ENCODE assay signal across 25 cellular contexts in the genomic region with DNA sequence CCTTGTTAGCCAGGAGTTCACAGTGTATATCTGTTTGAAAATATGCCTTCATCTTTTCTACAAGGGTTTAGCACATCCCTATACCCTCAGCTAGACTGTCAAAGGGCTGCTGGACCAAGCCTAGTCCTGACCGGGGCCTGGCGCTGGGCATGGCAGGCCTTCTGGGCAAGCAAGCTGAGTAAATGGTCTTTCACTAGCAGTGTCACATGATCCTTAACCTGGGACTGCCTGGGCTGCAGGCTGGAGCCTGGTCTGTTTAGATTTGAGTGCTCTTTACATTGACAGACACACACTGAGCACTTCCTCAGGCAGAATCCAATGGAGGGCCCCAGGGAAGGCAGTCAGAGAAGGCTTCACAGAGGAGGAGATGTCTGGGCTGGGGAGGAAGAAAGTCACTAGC. TPM values are rescaled to one million over a fixed set of nuclear protein-coding genes. Genes with fewer than 3 reads are reported as not detected.
A peak's percentile ranks its signal among the peaks of the same experiment; 100 is the strongest.
DNase-seq lines count a peak whose midpoint lies in the region; ATAC-seq, FAIRE-seq and TF ChIP-seq lines count a peak whose summit lies in the region.
"Had no signal": no experiment of that assay in that cellular context is flagged by ENCODE, and none has a peak within 500 bp of the region (broad histone marks: within the 10 kb centered on the region; RNA-seq: fewer than 3 reads in every experiment).

No MANE protein-coding gene starts in this region.

- H3K4me3 Mint-ChIP-seq in activated naive CD4-positive, alpha-beta T cell treated with anti-CD3 and anti-CD28 coated beads, Interleukin-2, amount 50 U/mL, for 24 hours: no peak overlapping the region
- no peak overlapping the region for H3K4me3 Mint-ChIP-seq in activated naive CD4-positive, alpha-beta T cell treated with anti-CD3 and anti-CD28 coated beads, Interleukin-2, amount 10 ng/mL, durations not matched to agents 7 days and 5 days
- H3K4me3 Mint-ChIP-seq: natural killer cell treated with Interleukin-12 subunit alpha and Interleukin-12 subunit beta and Interleukin-15 and Interleukin-18, amount 100 ng/mL, for 72 hours had no signal

- H3K4me1 Mint-ChIP-seq in activated naive CD4-positive, alpha-beta T cell treated with anti-CD3 and anti-CD28 coated beads, Interleukin-2, amount 50 U/mL, for 24 hours: peaks cover 28% of the 10 kb centered on the region
- H3K4me1 Mint-ChIP-seq in activated naive CD4-positive, alpha-beta T cell treated with anti-CD3 and anti-CD28 coated beads, Interleukin-2, amount 10 ng/mL, durations not matched to agents 7 days and 5 days: peaks cover 10% of the 10 kb centered on the region

- no peaks in the 10 kb centered on the region for H3K9me3 Mint-ChIP-seq in activated naive CD4-positive, alpha-beta T cell treated with anti-CD3 and anti-CD28 coated beads, Interleukin-2, amount 50 U/mL, for 24 hours
- no peaks in the 10 kb centered on the region for H3K9me3 Mint-ChIP-seq in activated naive CD4-positive, alpha-beta T cell treated with anti-CD3 and anti-CD28 coated beads, Interleukin-2, amount 10 ng/mL, durations not matched to agents 7 days and 5 days
- H3K9me3 Mint-ChIP-seq: natural killer cell treated with Interleukin-12 subunit alpha and Interleukin-12 subunit beta and Interleukin-15 and Interleukin-18, amount 100 ng/mL, for 72 hours had no signal

- H3K27ac Mint-ChIP-seq in activated naive CD4-positive, alpha-beta T cell treated with anti-CD3 and anti-CD28 coated beads, Interleukin-2, amount 50 U/mL, for 24 hours: peak overlapping the region; percentile 88
- H3K27ac Mint-ChIP-seq in activated naive CD4-positive, alpha-beta T cell treated with anti-CD3 and anti-CD28 coated beads, Interleukin-2, amount 10 ng/mL, durations not matched to agents 7 days and 5 days: no peak overlapping the region

- H3K36me3 Mint-ChIP-seq in activated naive CD4-positive, alpha-beta T cell treated with anti-CD3 and anti-CD28 coated beads, Interleukin-2, amount 50 U/mL, for 24 hours: peaks cover 6% of the 10 kb centered on the region
- H3K36me3 Mint-ChIP-seq in activated naive CD4-positive, alpha-beta T cell treated with anti-CD3 and anti-CD28 coated beads, Interleukin-2, amount 10 ng/mL, durations not matched to agents 7 days and 5 days: peaks cover 75% of the 10 kb centered on the region

- H2AFZ ChIP-seq in K562 (ENCODE audit: low read depth, low read length): no peak overlapping the region

- 96% methylated on average over 2 of the region's 2 CpGs for WGBS in K562 (ENCODE audit: insufficient coverage, low coverage, missing lambda C conversion rate)

- TF ChIP-seq RAD21 in K562 (CRISPR knock-in tag; conservative IDR thresholded peaks at IDR 0.05 in 1 of 2, IDR thresholded peaks at IDR 0.05 in 1 of 2): no peak

- no peak for TF ChIP-seq CTCF in K562 (IDR thresholded peaks at IDR 0.05 in 2 of 3, conservative IDR thresholded peaks at IDR 0.05 in 1 of 3; ENCODE audit: insufficient read depth in 2 of 3, low read depth in 1 of 3, low read length in 3 of 3)
- TF ChIP-seq CTCF in gastrocnemius medialis (IDR thresholded peaks at IDR 0.05 in 4 of 5, conservative IDR thresholded peaks at IDR 0.05 in 1 of 5): no peak
- no peak for TF ChIP-seq CTCF in WERI-Rb-1 (IDR thresholded peaks at IDR 0.05; ENCODE audit: low read depth, low read length)

- H3K4me3 ChIP-seq in K562: no peak overlapping the region
- H3K4me3 ChIP-seq in gastrocnemius medialis: no peak overlapping the region
- H3K4me3 ChIP-seq in WERI-Rb-1 (ENCODE audit: low read depth, low read length): no peak overlapping the region
- H3K4me3 ChIP-seq: BLaER1 treated with 17β-estradiol and CSF1 and Interleukin-3, amounts not matched to agents 10 nM and 100 nM; skin epidermis; vagina had no signal

- H3K27ac ChIP-seq in K562 (ENCODE audit: extremely low read depth, low read depth, low read length) (no peak overlapping the region), gastrocnemius medialis (peak overlapping the region; percentile 47 to 70 (median 56)), WERI-Rb-1 (no peak overlapping the region)
- H3K27ac ChIP-seq: BLaER1 treated with 17β-estradiol and CSF1 and Interleukin-3, amounts not matched to agents 10 nM and 100 nM; HL-60; vagina had no signal

- no TSS peak for BruUV-seq in K562 (replicated peaks; lab: Mats Ljungman, UMichigan)

- no peak for FAIRE-seq in K562 (lab: Jason Lieb, UNC)
- FAIRE-seq: bronchial epithelial cell, kidney had no signal

- no peak overlapping the region for H3K4me2 ChIP-seq in K562 (ENCODE audit: insufficient read depth, low read length)
- H3K4me2 ChIP-seq: BLaER1 treated with 17β-estradiol and CSF1 and Interleukin-3, amounts not matched to agents 10 nM and 100 nM had no signal

- no peak for TF ChIP-seq EP300 in K562 (IDR thresholded peaks at IDR 0.05; ENCODE audit: low read length)

- TF ChIP-seq POLR2A in K562 (conservative IDR thresholded peaks at IDR 0.05) (no peak), gastrocnemius medialis (IDR thresholded peaks at IDR 0.05) (no peak)

- POLR2A ChIA-PET in K562 (lab: Yijun Ruan, JAX): interaction anchor here (0.6 to 1.4 kb wide), 4 partner anchors 10 to 169 kb away, joined by 3 to 5 read pairs (median 4); no protein-coding TSS in a partner anchor

- H3K4me1 ChIP-seq in K562 (replicated peaks in 1 of 2; ENCODE audit: control insufficient read depth in 2 of 2, insufficient read depth in 2 of 2, low read length in 2 of 2) (no peaks in the 10 kb centered on the region), gastrocnemius medialis (peaks cover 31 to 38% of the 10 kb centered on the region in 2 donors)

- H3K27me3 ChIP-seq in K562 (ENCODE audit: control insufficient read depth in 2 of 2, insufficient read depth in 2 of 2, low read length in 2 of 2) (no peaks in the 10 kb centered on the region), gastrocnemius medialis (no peaks in the 10 kb centered on the region), WERI-Rb-1 (ENCODE audit: insufficient read depth, low read depth, severe bottlenecking) (no peaks in the 10 kb centered on the region)
- H3K27me3 ChIP-seq: BLaER1 treated with 17β-estradiol and CSF1 and Interleukin-3, amounts not matched to agents 10 nM and 100 nM; vagina had no signal

- H3K9me3 ChIP-seq in K562 (replicated peaks; ENCODE audit: control insufficient read depth, insufficient read depth, low read depth, low read length) (no peaks in the 10 kb centered on the region), gastrocnemius medialis (no peaks in the 10 kb centered on the region), WERI-Rb-1 (ENCODE audit: severe bottlenecking) (no peaks in the 10 kb centered on the region)
- H3K9me3 ChIP-seq: BLaER1 treated with 17β-estradiol and CSF1 and Interleukin-3, amounts not matched to agents 10 nM and 100 nM; vagina had no signal

- CTCF ChIA-PET in activated naive CD4-positive, alpha-beta T cell treated with anti-CD3 and anti-CD28 coated beads, Interleukin-2, amount 10 ng/mL, durations not matched to agents 7 days and 5 days (lab: Charles Lee): interaction anchor here (1.9 kb wide), 1 partner anchor 22 kb away, joined by 5 read pairs; no protein-coding TSS in a partner anchor
- CTCF ChIA-PET in K562 (lab: Yijun Ruan, JAX; ENCODE audit: low intra/inter-chr PET ratio): no interaction called here

- H3K27me3 Mint-ChIP-seq in activated naive CD4-positive, alpha-beta T cell treated with anti-CD3 and anti-CD28 coated beads, Interleukin-2, amount 50 U/mL, for 24 hours: no peaks in the 10 kb centered on the region
- no peaks in the 10 kb centered on the region for H3K27me3 Mint-ChIP-seq in activated naive CD4-positive, alpha-beta T cell treated with anti-CD3 and anti-CD28 coated beads, Interleukin-2, amount 10 ng/mL, durations not matched to agents 7 days and 5 days
- H3K27me3 Mint-ChIP-seq: natural killer cell treated with Interleukin-12 subunit alpha and Interleukin-12 subunit beta and Interleukin-15 and Interleukin-18, amount 100 ng/mL, for 72 hours had no signal

- in situ Hi-C loops in K562 (cut with MboI): loop anchor here (5.0 kb wide), 1 partner anchor 82 kb away; no protein-coding TSS in a partner anchor
- in situ Hi-C loops in gastrocnemius medialis (cut with MboI; ENCODE audit: low sequenced_read_pairs in 4 of 4): loop anchor here in 3 of 4 donors (5.0 kb wide), 1 partner anchor 82 kb away; no protein-coding TSS in a partner anchor

- ATAC-seq in K562 (no peak), gastrocnemius medialis (no peak)
- ATAC-seq: natural killer cell treated with Interleukin-12 subunit alpha and Interleukin-12 subunit beta and Interleukin-15 and Interleukin-18, amount 100 ng/mL, for 72 hours had no signal

- peaks cover 87% of the 10 kb centered on the region for H3K36me3 ChIP-seq in K562 (ENCODE audit: control insufficient read depth, insufficient read depth, low read length)
- peaks cover 0 to 89% of the 10 kb centered on the region in 2 donors for H3K36me3 ChIP-seq in gastrocnemius medialis
- peaks cover 69% of the 10 kb centered on the region for H3K36me3 ChIP-seq in WERI-Rb-1

- H3K9me1 ChIP-seq in K562 (ENCODE audit: control insufficient read depth, insufficient read depth, low read length): no peaks in the 10 kb centered on the region

- peaks cover 25% of the 10 kb centered on the region for H4K20me1 ChIP-seq in K562 (replicated peaks; ENCODE audit: control insufficient read depth, insufficient read depth, low read length)

- DNase-seq in activated naive CD4-positive, alpha-beta T cell treated with anti-CD3 and anti-CD28 coated beads, Interleukin-2, amount 10 ng/mL, durations not matched to agents 7 days and 5 days: no peak
- DNase-seq in K562 (ENCODE audit: extremely low read depth in 1 of 4, low spot score in 3 of 4) (no peak), gastrocnemius medialis (no peak), islet precursor cell (no peak), WERI-Rb-1 (no peak)
- DNase-seq: DMS 273 treated with DMSO at 0.1 percent for 48 hours; erythroblast; foreskin melanocyte; IMR-90; kidney; mesenchymal stem cell; NCI-H146; NCI-H2171 treated with DMSO at 0.1 percent for 48 hours; NCI-H748 treated with DMSO at 0.1 percent for 48 hours; OCI-M1; Right ventricle myocardium superior; stimulated activated CD4-positive, alpha-beta T cell treated with anti-CD3 and anti-CD28 coated beads, Interleukin-2, amount 100 ng/mL, for 48 hours; SW 1271 had no signal

- intact Hi-C loops in K562 (cut with micrococcal nuclease) (no loop called here), gastrocnemius medialis (cut with DNase I; ENCODE audit: low total_unique reads) (no loop called here)

- no peak overlapping the region for H3K9ac ChIP-seq in K562 (ENCODE audit: insufficient read depth in 1 of 2, low read depth in 2 of 2, low read length in 2 of 2)
- H3K9ac ChIP-seq: BLaER1 treated with 17β-estradiol and CSF1 and Interleukin-3, amounts not matched to agents 10 nM and 100 nM had no signal

- peaks cover 14% of the 10 kb centered on the region for H3K79me2 ChIP-seq in K562 (ENCODE audit: control insufficient read depth, insufficient read depth, low read length)

RNA-seq across cellular contexts. Expression of a gene that starts 6.9 kb away (rescaled TPM):
- 1.2 and 1.3 TPM in 2 replicates for total RNA-seq in K562 (2011; cell fraction: chromatin; rRNA removed; ENCODE audit: low replicate concordance)
- 0.39 and 0.83 TPM in 2 replicates for total RNA-seq in K562 (2011; cell fraction: nucleolus; rRNA removed)
- total RNA-seq in K562 (2011; cell fraction: nucleoplasm; rRNA removed): 1.1 and 1.5 TPM in 2 replicates
- total RNA-seq in K562 (2014; rRNA removed) (0.05 and 0.24 TPM in 2 replicates), K562 (2014; rRNA removed; fragmentation: Illumina TruSeq; extraction: Trizol) (0.16 and 0.22 TPM in 2 replicates), K562 (2015; rRNA removed; fragmentation: Illumina TruSeq; extraction: Trizol) (0.25 and 0.34 TPM in 2 replicates), K562 (2021) (0.27 and 0.33 TPM in 2 replicates), gastrocnemius medialis (10 to 100 TPM in 1 of 4 donors, 1 to 10 TPM in 2, under 1 TPM in 1; 0.78 to 22.7 (median 4.3) TPM)
- polyA plus RNA-seq in K562 (2011; rRNA removed) (0.17 and 0.24 TPM in 2 replicates), K562 (2014; fragmentation: Illumina TruSeq; extraction: Trizol) (0.39 TPM in 2 replicates), K562 (2014; fragmentation: Nextera tagmentation; extraction: Ambion mirVana) (under 1 TPM; 0.24 to 0.36 TPM), K562 (2014; rRNA removed) (1.5 TPM in 1 of 2 replicates, not detected in the other)
- polyA plus RNA-seq in K562 (2011; cell fraction: cytosol; rRNA removed): 0.10 and 0.18 TPM in 2 replicates
- 0.55 and 0.97 TPM in 2 replicates for polyA plus RNA-seq in K562 (2011; cell fraction: nucleus; rRNA removed)
- polyA plus RNA-seq in K562 (2012): 0.73 and 2.2 TPM in 2 replicates
- 0.18 and 0.27 TPM in 2 replicates for polyA minus RNA-seq in K562 (2011; rRNA and poly(A)+ RNA removed)
- not detected in 2 replicates for polyA minus RNA-seq in K562 (2011; cell fraction: cytosol; rRNA and poly(A)+ RNA removed)
- polyA minus RNA-seq in K562 (2011; cell fraction: nucleus; rRNA and poly(A)+ RNA removed): 0.27 and 0.89 TPM in 2 replicates

RNA-seq across cellular contexts. Expression of a gene that starts 21.1 kb away (rescaled TPM):
- 89.2 and 157 TPM in 2 replicates for total RNA-seq in K562 (2011; cell fraction: chromatin; rRNA removed; ENCODE audit: low replicate concordance)
- total RNA-seq in K562 (2011; cell fraction: nucleolus; rRNA removed): 72.6 and 88.1 TPM in 2 replicates
- 93.3 and 110 TPM in 2 replicates for total RNA-seq in K562 (2011; cell fraction: nucleoplasm; rRNA removed)
- total RNA-seq in K562 (2014; rRNA removed): 42.0 and 60.5 TPM in 2 replicates
- 46.6 and 47.7 TPM in 2 replicates for total RNA-seq in K562 (2014; rRNA removed; fragmentation: Illumina TruSeq; extraction: Trizol)
- 39.8 and 40.2 TPM in 2 replicates for total RNA-seq in K562 (2015; rRNA removed; fragmentation: Illumina TruSeq; extraction: Trizol)
- total RNA-seq in K562 (2021): 93.7 and 108 TPM in 2 replicates
- polyA plus RNA-seq in K562 (2011; rRNA removed): 87.2 and 94.7 TPM in 2 replicates
- polyA plus RNA-seq in K562 (2011; cell fraction: cytosol; rRNA removed): 115 and 117 TPM in 2 replicates
- polyA plus RNA-seq in K562 (2011; cell fraction: nucleus; rRNA removed): 128 and 133 TPM in 2 replicates
- polyA plus RNA-seq in K562 (2012): 83.4 and 116 TPM in 2 replicates
- polyA plus RNA-seq in K562 (2014; fragmentation: Illumina TruSeq; extraction: Trizol): 86.4 and 89.3 TPM in 2 replicates
- polyA plus RNA-seq in K562 (2014; fragmentation: Nextera tagmentation; extraction: Ambion mirVana): 10 to 100 TPM; 20.4 to 24.1 TPM
- 62.5 and 64.5 TPM in 2 replicates for polyA plus RNA-seq in K562 (2014; rRNA removed)
- polyA minus RNA-seq in K562 (2011; rRNA and poly(A)+ RNA removed): 102 and 145 TPM in 2 replicates
- polyA minus RNA-seq in K562 (2011; cell fraction: cytosol; rRNA and poly(A)+ RNA removed): 85.8 and 88.5 TPM in 2 replicates
- 40.9 and 69.2 TPM in 2 replicates for polyA minus RNA-seq in K562 (2011; cell fraction: nucleus; rRNA and poly(A)+ RNA removed)
- total RNA-seq in gastrocnemius medialis: 100 to 1,000 TPM in 1 of 4 donors, 10 to 100 TPM in 3; 66.0 to 116 (median 83.4) TPM

RNA-seq across cellular contexts. Expression of a gene that starts 42.9 kb away (rescaled TPM):
- 19.9 and 28.1 TPM in 2 replicates for total RNA-seq in K562 (2011; cell fraction: chromatin; rRNA removed; ENCODE audit: low replicate concordance)
- 16.2 and 23.0 TPM in 2 replicates for total RNA-seq in K562 (2011; cell fraction: nucleolus; rRNA removed)
- 21.9 and 30.2 TPM in 2 replicates for total RNA-seq in K562 (2011; cell fraction: nucleoplasm; rRNA removed)
- total RNA-seq in K562 (2014; rRNA removed): 56.7 and 74.2 TPM in 2 replicates
- 48.1 and 56.4 TPM in 2 replicates for total RNA-seq in K562 (2014; rRNA removed; fragmentation: Illumina TruSeq; extraction: Trizol)
- 56.0 and 58.2 TPM in 2 replicates for total RNA-seq in K562 (2015; rRNA removed; fragmentation: Illumina TruSeq; extraction: Trizol)
- 62.4 and 62.6 TPM in 2 replicates for total RNA-seq in K562 (2021)
- polyA plus RNA-seq in K562 (2011; rRNA removed): 38.9 and 44.6 TPM in 2 replicates
- 21.4 and 23.3 TPM in 2 replicates for polyA plus RNA-seq in K562 (2011; cell fraction: cytosol; rRNA removed)
- polyA plus RNA-seq in K562 (2011; cell fraction: nucleus; rRNA removed): 15.8 and 18.8 TPM in 2 replicates
- polyA plus RNA-seq in K562 (2012): 34.8 and 50.5 TPM in 2 replicates
- polyA plus RNA-seq in K562 (2014; fragmentation: Illumina TruSeq; extraction: Trizol): 55.3 and 57.1 TPM in 2 replicates
- polyA plus RNA-seq in K562 (2014; fragmentation: Nextera tagmentation; extraction: Ambion mirVana): 100 to 1,000 TPM; 166 to 198 TPM
- polyA plus RNA-seq in K562 (2014; rRNA removed): 60.2 and 70.7 TPM in 2 replicates
- polyA minus RNA-seq in K562 (2011; rRNA and poly(A)+ RNA removed): 11.8 and 13.0 TPM in 2 replicates
- 13.4 and 15.1 TPM in 2 replicates for polyA minus RNA-seq in K562 (2011; cell fraction: cytosol; rRNA and poly(A)+ RNA removed)
- 7.0 and 9.2 TPM in 2 replicates for polyA minus RNA-seq in K562 (2011; cell fraction: nucleus; rRNA and poly(A)+ RNA removed)
- 10 to 100 TPM; 37.6 to 47.5 (median 40.1) TPM for total RNA-seq in gastrocnemius medialis

RNA-seq across cellular contexts. Expression of a gene that starts 53.0 kb away (rescaled TPM):
- 15.8 and 16.5 TPM in 2 replicates for total RNA-seq in K562 (2011; cell fraction: chromatin; rRNA removed; ENCODE audit: low replicate concordance)
- 9.3 and 9.8 TPM in 2 replicates for total RNA-seq in K562 (2011; cell fraction: nucleolus; rRNA removed)
- total RNA-seq in K562 (2011; cell fraction: nucleoplasm; rRNA removed): 17.6 and 32.4 TPM in 2 replicates
- 4.1 and 6.0 TPM in 2 replicates for total RNA-seq in K562 (2014; rRNA removed)
- total RNA-seq in K562 (2014; rRNA removed; fragmentation: Illumina TruSeq; extraction: Trizol): 6.9 and 7.8 TPM in 2 replicates
- total RNA-seq in K562 (2015; rRNA removed; fragmentation: Illumina TruSeq; extraction: Trizol): 6.1 and 6.6 TPM in 2 replicates
- 7.2 and 11.7 TPM in 2 replicates for total RNA-seq in K562 (2021)
- 17.2 and 17.6 TPM in 2 replicates for polyA plus RNA-seq in K562 (2011; rRNA removed)
- 11.6 and 19.1 TPM in 2 replicates for polyA plus RNA-seq in K562 (2011; cell fraction: cytosol; rRNA removed)
- polyA plus RNA-seq in K562 (2011; cell fraction: nucleus; rRNA removed): 18.5 and 21.8 TPM in 2 replicates
- 9.6 and 10.6 TPM in 2 replicates for polyA plus RNA-seq in K562 (2012)
- polyA plus RNA-seq in K562 (2014; fragmentation: Illumina TruSeq; extraction: Trizol): 9.1 and 10.6 TPM in 2 replicates
- 1 to 10 TPM; 4.9 to 9.1 TPM for polyA plus RNA-seq in K562 (2014; fragmentation: Nextera tagmentation; extraction: Ambion mirVana)
- 7.9 and 11.4 TPM in 2 replicates for polyA plus RNA-seq in K562 (2014; rRNA removed)
- 10.0 and 10.5 TPM in 2 replicates for polyA minus RNA-seq in K562 (2011; rRNA and poly(A)+ RNA removed)
- 6.1 and 9.4 TPM in 2 replicates for polyA minus RNA-seq in K562 (2011; cell fraction: cytosol; rRNA and poly(A)+ RNA removed)
- 3.9 and 6.0 TPM in 2 replicates for polyA minus RNA-seq in K562 (2011; cell fraction: nucleus; rRNA and poly(A)+ RNA removed)
- total RNA-seq in gastrocnemius medialis: 1 to 10 TPM in 3 of 4 donors, under 1 TPM in 1; 0.82 to 2.0 (median 1.0) TPM

RNA-seq across cellular contexts. Expression of a gene that starts 53.5 kb away (rescaled TPM):
- total RNA-seq in K562 (2011; cell fraction: chromatin; rRNA removed; ENCODE audit: low replicate concordance): 40.7 and 110 TPM in 2 replicates
- total RNA-seq in K562 (2011; cell fraction: nucleolus; rRNA removed): 57.1 and 83.5 TPM in 2 replicates
- total RNA-seq in K562 (2011; cell fraction: nucleoplasm; rRNA removed): 43.7 and 55.2 TPM in 2 replicates
- total RNA-seq in K562 (2014; rRNA removed) (24.0 and 42.5 TPM in 2 replicates), K562 (2014; rRNA removed; fragmentation: Illumina TruSeq; extraction: Trizol) (12.6 and 14.6 TPM in 2 replicates), K562 (2015; rRNA removed; fragmentation: Illumina TruSeq; extraction: Trizol) (17.5 and 18.0 TPM in 2 replicates), K562 (2021) (44.0 and 49.3 TPM in 2 replicates), gastrocnemius medialis (10 to 100 TPM in 3 of 4 donors, 1 to 10 TPM in 1; 6.5 to 22.7 (median 17.9) TPM)
- polyA plus RNA-seq in K562 (2011; rRNA removed) (39.2 and 45.1 TPM in 2 replicates), K562 (2014; fragmentation: Illumina TruSeq; extraction: Trizol) (36.8 and 47.6 TPM in 2 replicates), K562 (2014; fragmentation: Nextera tagmentation; extraction: Ambion mirVana) (10 to 100 TPM; 52.9 to 65.9 TPM), K562 (2014; rRNA removed) (23.9 and 32.1 TPM in 2 replicates)
- polyA plus RNA-seq in K562 (2011; cell fraction: cytosol; rRNA removed): 33.7 and 38.8 TPM in 2 replicates
- 75.9 and 78.4 TPM in 2 replicates for polyA plus RNA-seq in K562 (2011; cell fraction: nucleus; rRNA removed)
- 25.3 and 44.9 TPM in 2 replicates for polyA plus RNA-seq in K562 (2012)
- 23.4 and 33.9 TPM in 2 replicates for polyA minus RNA-seq in K562 (2011; rRNA and poly(A)+ RNA removed)
- polyA minus RNA-seq in K562 (2011; cell fraction: cytosol; rRNA and poly(A)+ RNA removed): 15.1 and 20.4 TPM in 2 replicates
- 30.3 and 41.1 TPM in 2 replicates for polyA minus RNA-seq in K562 (2011; cell fraction: nucleus; rRNA and poly(A)+ RNA removed)

Comparison
In these comparisons a context has a peak if more than half of its experiments do, and no peak if none do; other contexts are left out.
1. H3K27ac ChIP-seq: peak in gastrocnemius medialis (4 of 4); none in K562 (single experiment) and WERI-Rb-1 (single experiment).